In genomic region chr6:123715243-123715863, GRCh38 we compare ENCODE assay signal across 8 cellular contexts.
A peak's percentile ranks its signal among the peaks of the same experiment; 100 is the strongest.
DNase-seq lines count a peak whose midpoint lies in the region; ATAC-seq and TF ChIP-seq lines count a peak whose summit lies in the region.

No MANE protein-coding gene starts in this region.

- no peaks in the 10 kb centered on the region for H3K36me3 ChIP-seq in PC-9 (ENCODE audit: low read depth)
- H3K36me3 ChIP-seq in H7 (replicated peaks; ENCODE audit: control insufficient read depth, insufficient read depth, low read length): no peaks in the 10 kb centered on the region

- H3K27me3 ChIP-seq in PC-9 (ENCODE audit: insufficient read depth, low read depth): no peaks in the 10 kb centered on the region
- no peaks in the 10 kb centered on the region for H3K27me3 ChIP-seq in H7 (ENCODE audit: control insufficient read depth, insufficient read depth, low read length)

- no peak overlapping the region for H3K4me2 ChIP-seq in PC-9

- intact Hi-C loops in PC-9 (cut with micrococcal nuclease; ENCODE audit: unreplicated experiment): loop anchor here (1.0 to 10.0 kb wide), 3 partner anchors 299 to 851 kb away; no protein-coding TSS in a partner anchor

- no peak overlapping the region for H3K27ac Mint-ChIP-seq in activated naive CD8-positive, alpha-beta T cell treated with anti-CD3 and anti-CD28 coated beads for 36 hours

- no peak overlapping the region for H3K27ac ChIP-seq in 22Rv1
- no peak overlapping the region for H3K27ac ChIP-seq in PC-9

- H3K9me3 ChIP-seq in PC-9 (ENCODE audit: insufficient read depth, low read depth): no peaks in the 10 kb centered on the region

- H3K36me3 Mint-ChIP-seq in activated naive CD8-positive, alpha-beta T cell treated with anti-CD3 and anti-CD28 coated beads for 36 hours: no peaks in the 10 kb centered on the region

- no peaks in the 10 kb centered on the region for H3K4me1 Mint-ChIP-seq in activated naive CD8-positive, alpha-beta T cell treated with anti-CD3 and anti-CD28 coated beads for 36 hours

- H4K20me1 ChIP-seq in PC-9 (ENCODE audit: insufficient read depth): no peaks in the 10 kb centered on the region

- H3K9me2 ChIP-seq in PC-9 (ENCODE audit: insufficient read depth): no peaks in the 10 kb centered on the region

- DNase-seq in PC-9: peak; percentile 9 to 38
- peak; percentile 50 for DNase-seq in fibroblast of peridontal ligament (ENCODE audit: extremely low read depth)
- DNase-seq in retina: peak; percentile 11
- DNase-seq in H7: no peak
- no peak for DNase-seq in activated naive CD8-positive, alpha-beta T cell treated with anti-CD3 and anti-CD28 coated beads for 36 hours

- CTCF ChIA-PET in PC-9 (lab: Charles Lee): interaction anchor here (0.9 to 2.2 kb wide), 8 partner anchors 14 to 846 kb away, joined by 3 to 10 read pairs (median 5); no protein-coding TSS in a partner anchor

- H3K79me2 ChIP-seq in PC-9 (ENCODE audit: low read depth): no peaks in the 10 kb centered on the region

- H3K4me1 ChIP-seq in PC-9 (replicated peaks; ENCODE audit: insufficient read depth): no peaks in the 10 kb centered on the region

- H3K4me3 ChIP-seq in PC-9: no peak overlapping the region
- H3K4me3 ChIP-seq in H7 (ENCODE audit: insufficient read depth, low read depth, low read length): no peak overlapping the region

- H3K4me3 Mint-ChIP-seq in activated naive CD8-positive, alpha-beta T cell treated with anti-CD3 and anti-CD28 coated beads for 36 hours: no peak overlapping the region

- ATAC-seq in GM18861 (IDR thresholded peaks at IDR 0.05; ENCODE audit: unreplicated experiment): peak; percentile 69
- peak; percentile 63 for ATAC-seq in HG03520 (IDR thresholded peaks at IDR 0.05; ENCODE audit: unreplicated experiment)

- no peaks in the 10 kb centered on the region for H3K27me3 Mint-ChIP-seq in activated naive CD8-positive, alpha-beta T cell treated with anti-CD3 and anti-CD28 coated beads for 36 hours

- TF ChIP-seq CTCF in 22Rv1 (IDR thresholded peaks at IDR 0.05): peak; percentile 75
- TF ChIP-seq CTCF in PC-9 (conservative IDR thresholded peaks at IDR 0.05): peak; percentile 84

- POLR2A ChIA-PET in PC-9 (lab: Charles Lee; ENCODE audit: unreplicated experiment): no interaction called here

- H2AFZ ChIP-seq in PC-9: peak overlapping the region; percentile 1; the same call in 1 of the 2 replicates

- H3F3A ChIP-seq in PC-9 (ENCODE audit: insufficient read depth, low read depth): no peaks in the 10 kb centered on the region

- BruUV-seq in PC-9 (replicated peaks; lab: Mats Ljungman, UMichigan): no TSS peak

- peaks cover 1% of the 10 kb centered on the region for H3K9me3 Mint-ChIP-seq in activated naive CD8-positive, alpha-beta T cell treated with anti-CD3 and anti-CD28 coated beads for 36 hours

Comparison
In these comparisons a context has a peak if more than half of its experiments do, and no peak if none do; other contexts are left out.
1. DNase-seq: peak in PC-9 (2 of 2), fibroblast of peridontal ligament (single experiment) and retina (single experiment); none in H7 (single experiment) and activated naive CD8-positive, alpha-beta T cell treated with anti-CD3 and anti-CD28 coated beads for 36 hours (single experiment).